ENCODE assay signal across 8 cellular contexts in genomic region chr10:30435499-30436117, GRCh38. TPM values are rescaled to one million over a fixed set of nuclear protein-coding genes. Genes with fewer than 3 reads are reported as not detected.
DNase-seq lines count a peak whose midpoint lies in the region; ATAC-seq and TF ChIP-seq lines count a peak whose summit lies in the region.
"Not testable (repeated sequence)": the region's sequence is repeated elsewhere in the genome, so short reads cannot be mapped to it uniquely, and the experiment has no call there.

No MANE protein-coding gene starts in this region.

- H3K79me2 ChIP-seq in PC-3 (ENCODE audit: low read length): peaks cover 49% of the 10 kb centered on the region

- not testable (repeated sequence) for TF ChIP-seq CTCF in GM12865 (IDR thresholded peaks at IDR 0.05; ENCODE audit: insufficient read depth, low read depth, low read length, missing control alignments); PC-3 (conservative IDR thresholded peaks at IDR 0.05; ENCODE audit: low read depth, low read length); colonic mucosa (IDR thresholded peaks at IDR 0.05); heart left ventricle (IDR thresholded peaks at IDR 0.05)

- H4K20me1 ChIP-seq in PC-3 (ENCODE audit: low read length): peaks cover 18% of the 10 kb centered on the region; the same call in 1 of the 2 replicates

- H3K4me3 ChIP-seq in GM12865 (ENCODE audit: low read depth, low read length) (peak overlapping the region; percentile 77), PC-3 (ENCODE audit: low read length) (peak overlapping the region; percentile 98), colonic mucosa (peak overlapping the region; percentile 88), heart left ventricle (peak overlapping the region; percentile 73 to 97 (median 91)), mucosa of rectum (ENCODE audit: low read length in 2 of 2) (peak overlapping the region; percentile 87), skeletal muscle cell (ENCODE audit: low read depth, low read length) (peak overlapping the region; percentile 80), aorta (ENCODE audit: low read length in 2 of 2) (peak overlapping the region; percentile 92)

- not testable (repeated sequence) for H3K27me3 ChIP-seq in PC-3 (ENCODE audit: low read length); colonic mucosa; heart left ventricle; mucosa of rectum (ENCODE audit: control insufficient read depth in 2 of 2, insufficient read depth in 2 of 2, low read length in 2 of 2); aorta (ENCODE audit: control insufficient read depth in 1 of 2, insufficient read depth in 2 of 2, low read length in 1 of 2)

- H3K9me3 Mint-ChIP-seq in activated T-helper 17 cell treated with anti-CD3 and anti-CD28 coated beads, Interleukin-2, amount 50 U/mL, for 72 hours: not testable (repeated sequence)

- DNase-seq in GM12865 (ENCODE audit: low read depth); colonic mucosa; heart left ventricle; skeletal muscle cell (ENCODE audit: low read depth); aorta: not testable (repeated sequence)
- DNase-seq in PC-3: peak; percentile 28

- H3K36me3 Mint-ChIP-seq in activated T-helper 17 cell treated with anti-CD3 and anti-CD28 coated beads, Interleukin-2, amount 50 U/mL, for 72 hours (ENCODE audit: low read depth): peaks cover 69% of the 10 kb centered on the region

- H3K27me3 Mint-ChIP-seq in activated T-helper 17 cell treated with anti-CD3 and anti-CD28 coated beads, Interleukin-2, amount 50 U/mL, for 72 hours: not testable (repeated sequence)

- H3K36me3 ChIP-seq in PC-3 (ENCODE audit: low read depth, low read length); colonic mucosa; aorta (ENCODE audit: control insufficient read depth in 1 of 2, insufficient read depth in 2 of 2, low read length in 1 of 2): not testable (repeated sequence)
- H3K36me3 ChIP-seq in heart left ventricle (peaks cover 0 to 39% (median 17%) of the 10 kb centered on the region in 9 donors), mucosa of rectum (ENCODE audit: control insufficient read depth in 2 of 2, insufficient read depth in 2 of 2, low read length in 2 of 2) (peaks cover 15 to 17% of the 10 kb centered on the region in 2 donors)

- POLR2A ChIA-PET in PC-3 (lab: Charles Lee; ENCODE audit: unreplicated experiment): interaction anchor here (0.8 kb wide), 1 partner anchor 12 kb away, joined by 7 read pairs; no protein-coding TSS in a partner anchor

- not testable (repeated sequence) for BruUV-seq in PC-3 (replicated peaks; lab: Mats Ljungman, UMichigan)

- H2AFZ ChIP-seq in PC-3 (ENCODE audit: low read length): not testable (repeated sequence)

- CTCF ChIA-PET in PC-3 (lab: Charles Lee): interaction anchor here (0.6 kb wide), 1 partner anchor 76 kb away, joined by 6 read pairs; no protein-coding TSS in a partner anchor

- peak overlapping the region; percentile 89 for H3K4me2 ChIP-seq in PC-3 (ENCODE audit: low read length)

- intact Hi-C loops in PC-3 (cut with micrococcal nuclease); colonic mucosa (cut with DNase I); aorta (cut with DNase I): not testable (repeated sequence)
- intact Hi-C loops in heart left ventricle (cut with DNase I): loop anchor here in 2 of 10 donors (2.0 kb wide), 2 partner anchors 19 to 21 kb away; no protein-coding TSS in a partner anchor

- not testable (repeated sequence) for H3K9me3 ChIP-seq in PC-3 (ENCODE audit: low read length); colonic mucosa; heart left ventricle; mucosa of rectum (ENCODE audit: control insufficient read depth in 2 of 2, low read length in 2 of 2); aorta (ENCODE audit: control insufficient read depth, low read length)

- H3F3A ChIP-seq in PC-3 (ENCODE audit: low read length, unreplicated experiment): not testable (repeated sequence)

- ATAC-seq in PC-3; activated T-helper 17 cell treated with anti-CD3 and anti-CD28 coated beads, Interleukin-2, amount 50 U/mL, for 72 hours (replicated peaks); heart left ventricle; aorta (ENCODE audit: low FRiP score): not testable (repeated sequence)

- H3K4me1 ChIP-seq in PC-3 (ENCODE audit: insufficient read depth, low read length) (peaks cover 41% of the 10 kb centered on the region), heart left ventricle (peaks cover 0 to 75% (median 47%) of the 10 kb centered on the region in 12 donors), mucosa of rectum (ENCODE audit: control insufficient read depth in 2 of 2, insufficient read depth in 2 of 2, low read length in 2 of 2) (peaks cover 22 to 31% of the 10 kb centered on the region in 2 donors)
- not testable (repeated sequence) for H3K4me1 ChIP-seq in colonic mucosa; aorta (ENCODE audit: control insufficient read depth in 1 of 2, insufficient read depth in 2 of 2, low read length in 2 of 2)

- WGBS in heart left ventricle, 4 donors: 75 to 80% (median 79%) methylated on average over 15 of the region's 15 CpGs
- WGBS in aorta, 2 donors: 17 to 22% methylated on average over 15 of the region's 15 CpGs

- H3K4me1 Mint-ChIP-seq in activated T-helper 17 cell treated with anti-CD3 and anti-CD28 coated beads, Interleukin-2, amount 50 U/mL, for 72 hours: peaks cover 30% of the 10 kb centered on the region

- not testable (repeated sequence) for H3K9me2 ChIP-seq in PC-3 (replicated peaks; ENCODE audit: low read length)

- not testable (repeated sequence) for TF ChIP-seq POLR2A in heart left ventricle (IDR thresholded peaks at IDR 0.05)

- H3K27ac ChIP-seq in PC-3 (ENCODE audit: low read length) (peak overlapping the region; percentile 86), colonic mucosa (peak overlapping the region; percentile 100), heart left ventricle (peak overlapping the region; percentile 96 to 100 (median 99)), mucosa of rectum (ENCODE audit: low read depth in 2 of 2, low read length in 2 of 2) (peak overlapping the region; percentile 99), aorta (ENCODE audit: low read depth in 1 of 2, low read length in 2 of 2) (peak overlapping the region in 1 of 2 donors; percentile 94)

- H3K4me3 Mint-ChIP-seq in activated T-helper 17 cell treated with anti-CD3 and anti-CD28 coated beads, Interleukin-2, amount 50 U/mL, for 72 hours: peak overlapping the region; percentile 78

- peak overlapping the region; percentile 87 for H3K27ac Mint-ChIP-seq in activated T-helper 17 cell treated with anti-CD3 and anti-CD28 coated beads, Interleukin-2, amount 50 U/mL, for 72 hours

- H3K9ac ChIP-seq in PC-3 (ENCODE audit: low read length) (peak overlapping the region; percentile 72), colonic mucosa (ENCODE audit: low read depth in 2 of 2, low read length in 2 of 2) (peak overlapping the region in 1 of 2 donors; percentile 87), mucosa of rectum (ENCODE audit: low read depth in 1 of 2, low read length in 2 of 2) (peak overlapping the region; percentile 94 to 96)

RNA-seq across cellular contexts. Expression of gene MAP3K8, which starts 1.6 kb away (rescaled TPM):
- total RNA-seq in PC-3 (2014; rRNA removed) (4.9 and 6.5 TPM in 2 replicates), colonic mucosa (10 to 100 TPM in 1 of 2 donors, 1 to 10 TPM in 1; 6.8 to 12.6 TPM), heart left ventricle (10 to 100 TPM in 3 of 9 donors, 1 to 10 TPM in 6; 4.2 to 39.0 (median 5.8) TPM), aorta (10 to 100 TPM; 80.3 to 85.4 TPM)
- total RNA-seq in activated T-helper 17 cell treated with anti-CD3 and anti-CD28 coated beads, Interleukin-2, amount 50 U/mL, for 72 hours: 10 to 100 TPM; 33.7 to 58.6 TPM
- polyA plus RNA-seq in heart left ventricle (1 to 10 TPM; 3.6 to 6.0 TPM), aorta (10 to 100 TPM; 17.0 to 57.9 TPM)
